18 cellular contexts compared by ENCODE assay signal in genomic region chr1:214546076-214546475, GRCh38. TPM values are rescaled to one million over a fixed set of nuclear protein-coding genes. Genes with fewer than 3 reads are reported as not detected.
A peak's percentile ranks its signal among the peaks of the same experiment; 100 is the strongest.
DNase-seq lines count a peak whose midpoint lies in the region; ATAC-seq, FAIRE-seq and TF ChIP-seq lines count a peak whose summit lies in the region.
"Had no signal": no experiment of that assay in that cellular context is flagged by ENCODE, and none has a peak within 500 bp of the region (broad histone marks: within the 10 kb centered on the region; RNA-seq: fewer than 3 reads in every experiment).

No MANE protein-coding gene starts in this region.

- H3K9me2 ChIP-seq in hepatocyte (replicated peaks; ENCODE audit: insufficient read depth), result no peaks in the 10 kb centered on the region

- H3K4me3 Mint-ChIP-seq in astrocyte (ENCODE audit: unreplicated experiment) (peak overlapping the region; percentile 60), progenitor cell of endocrine pancreas (ENCODE audit: low read depth) (no peak overlapping the region)
- H3K4me3 Mint-ChIP-seq: B cell; CD4-positive, CD25-positive, alpha-beta regulatory T cell had no signal

- intact Hi-C loops in left colon (cut with DNase I, micrococcal nuclease), result no loop called here

- H3K4me2 ChIP-seq in astrocyte (ENCODE audit: low read length) (peak overlapping the region; percentile 94), hepatocyte (no peak overlapping the region)

- H2AFZ ChIP-seq in astrocyte (ENCODE audit: low read depth, low read length), result no peak overlapping the region
- H2AFZ ChIP-seq in hepatocyte, result no peak overlapping the region

- no peak overlapping the region for H3K27ac ChIP-seq in astrocyte (ENCODE audit: low read depth, low read length)
- peak overlapping the region; percentile 69 for H3K27ac ChIP-seq in hepatocyte

- H3K4me1 ChIP-seq in astrocyte (ENCODE audit: insufficient read depth, low read length) (peaks cover 32% of the 10 kb centered on the region), hepatocyte (ENCODE audit: insufficient read depth) (no peaks in the 10 kb centered on the region)

- H3K9me3 ChIP-seq in astrocyte (ENCODE audit: insufficient read depth, low read depth, low read length), result no peaks in the 10 kb centered on the region
- no peaks in the 10 kb centered on the region for H3K9me3 ChIP-seq in hepatocyte (ENCODE audit: low read depth)
- H3K9me3 ChIP-seq: Caco-2 had no signal

- 69% methylated on average over 4 of the region's 4 CpGs for WGBS in hepatocyte (ENCODE audit: low lambda C conversion rate, missing lambda C conversion rate)

- peaks cover 9% of the 10 kb centered on the region for H3K36me3 ChIP-seq in astrocyte (ENCODE audit: insufficient read depth, low read length)
- H3K36me3 ChIP-seq in hepatocyte (replicated peaks; ENCODE audit: insufficient read depth, low read depth), result no peaks in the 10 kb centered on the region

- no peaks in the 10 kb centered on the region for H3K9me3 Mint-ChIP-seq in astrocyte (ENCODE audit: unreplicated experiment)
- no peaks in the 10 kb centered on the region for H3K9me3 Mint-ChIP-seq in progenitor cell of endocrine pancreas (ENCODE audit: low read depth)
- H3K9me3 Mint-ChIP-seq: CD4-positive, CD25-positive, alpha-beta regulatory T cell had no signal

- H3K27ac Mint-ChIP-seq in astrocyte (ENCODE audit: unreplicated experiment), result no peak overlapping the region
- peak overlapping the region; percentile 1 for H3K27ac Mint-ChIP-seq in progenitor cell of endocrine pancreas
- H3K27ac Mint-ChIP-seq: B cell; CD4-positive, CD25-positive, alpha-beta regulatory T cell had no signal

- peaks cover 100% of the 10 kb centered on the region for H3K79me2 ChIP-seq in astrocyte (ENCODE audit: insufficient read depth, low read length)
- peaks cover 97% of the 10 kb centered on the region for H3K79me2 ChIP-seq in hepatocyte

- peaks cover 54% of the 10 kb centered on the region for H3K4me1 Mint-ChIP-seq in astrocyte (ENCODE audit: low read depth, unreplicated experiment)
- H3K4me1 Mint-ChIP-seq in progenitor cell of endocrine pancreas (ENCODE audit: low read depth), result peaks cover 44% of the 10 kb centered on the region

- DNase-seq in astrocyte (ENCODE audit: low read depth) (no peak), hepatocyte (ENCODE audit: low spot score) (no peak), progenitor cell of endocrine pancreas (ENCODE audit: low spot score, unreplicated experiment) (no peak), left colon (no peak), ACHN (no peak), HTR-8/SVneo (ENCODE audit: insufficient read length, low spot score) (no peak)
- DNase-seq: Caco-2; CD4-positive, CD25-positive, alpha-beta regulatory T cell; HCEC 1CT; KG1; NCI-H1048; NCI-H1436 treated with DMSO at 0.1 percent for 48 hours; NCI-H2029 treated with DMSO at 0.1 percent for 48 hours; NCI-H2171 treated with DMSO at 0.1 percent for 48 hours; NCI-H446 treated with DMSO at 0.1 percent for 48 hours; NCI-H748 treated with DMSO at 0.1 percent for 48 hours had no signal

- H3K4me3 ChIP-seq in astrocyte (ENCODE audit: insufficient read depth, low read depth, low read length), result no peak overlapping the region
- H3K4me3 ChIP-seq in hepatocyte, result no peak overlapping the region

- TF ChIP-seq CTCF in astrocyte (IDR thresholded peaks at IDR 0.05; ENCODE audit: insufficient read depth, low read depth, low read length) (no peak), hepatocyte (IDR thresholded peaks at IDR 0.05; ENCODE audit: poor library complexity) (no peak), progenitor cell of endocrine pancreas (IDR thresholded peaks at IDR 0.05; ENCODE audit: unreplicated experiment) (no peak)

- H3K27me3 Mint-ChIP-seq in astrocyte (ENCODE audit: low read depth, unreplicated experiment), result no peaks in the 10 kb centered on the region
- no peaks in the 10 kb centered on the region for H3K27me3 Mint-ChIP-seq in progenitor cell of endocrine pancreas

- H4K20me1 ChIP-seq in astrocyte (ENCODE audit: insufficient read depth, low read length), result peaks cover 94% of the 10 kb centered on the region
- peaks cover 27% of the 10 kb centered on the region for H4K20me1 ChIP-seq in hepatocyte (ENCODE audit: insufficient read depth, poor library complexity, severe bottlenecking)

- no peak for ATAC-seq in left colon
- no peak for ATAC-seq in GM18868 (IDR thresholded peaks at IDR 0.05; ENCODE audit: unreplicated experiment)

- peaks cover 11% of the 10 kb centered on the region for H3K36me3 Mint-ChIP-seq in astrocyte (ENCODE audit: low read depth, unreplicated experiment)
- H3K36me3 Mint-ChIP-seq in progenitor cell of endocrine pancreas (ENCODE audit: insufficient read depth), result no peaks in the 10 kb centered on the region
- H3K36me3 Mint-ChIP-seq: CD4-positive, CD25-positive, alpha-beta regulatory T cell had no signal

- H3K27me3 ChIP-seq in astrocyte (ENCODE audit: insufficient read depth, low read length) (no peaks in the 10 kb centered on the region), hepatocyte (no peaks in the 10 kb centered on the region)

- no peak overlapping the region for H3K9ac ChIP-seq in astrocyte (ENCODE audit: low read length)

- FAIRE-seq in astrocyte (lab: Jason Lieb, UNC), result no peak
- no peak for FAIRE-seq in HTR-8/SVneo (lab: Jason Lieb, UNC)

- in situ Hi-C loops in ACHN (cut with HindIII; ENCODE audit: low pct_ligation_motif_present, low pct_unique_long_range_greater_than_20kb, low sequenced_read_pairs), result no loop called here

RNA-seq across cellular contexts. Expression of gene PTPN14, which starts 5.3 kb away (rescaled TPM):
- total RNA-seq in astrocyte (154 and 177 TPM in 2 replicates), hepatocyte (17.9 and 21.7 TPM in 2 replicates), progenitor cell of endocrine pancreas (37.0 and 43.3 TPM in 2 replicates), left colon (1 to 10 TPM; 6.8 TPM)
- 7.3 and 9.5 TPM in 2 replicates for polyA plus RNA-seq in hepatocyte
- total RNA-seq: B cell had no signal

RNA-seq across cellular contexts. Expression of gene CENPF, which starts 56.9 kb away (rescaled TPM):
- 12.3 and 22.9 TPM in 2 replicates for total RNA-seq in astrocyte
- total RNA-seq in hepatocyte, result 16.8 and 18.3 TPM in 2 replicates
- 8.3 and 15.3 TPM in 2 replicates for polyA plus RNA-seq in hepatocyte
- 62.1 and 62.8 TPM in 2 replicates for total RNA-seq in progenitor cell of endocrine pancreas
- 10 to 100 TPM in 1 of 2 donors, 1 to 10 TPM in 1; 4.3 to 17.7 TPM for total RNA-seq in left colon
